8 cellular contexts compared by ENCODE assay signal in genomic region chr2:58047373-58047674, GRCh38. TPM values are rescaled to one million over a fixed set of nuclear protein-coding genes. Genes with fewer than 3 reads are reported as not detected.
A peak's percentile ranks its signal among the peaks of the same experiment; 100 is the strongest.
DNase-seq lines count a peak whose midpoint lies in the region; ATAC-seq and TF ChIP-seq lines count a peak whose summit lies in the region.

No MANE protein-coding gene starts in this region.

- peak overlapping the region; percentile 91 for H2AFZ ChIP-seq in OCI-LY3 (ENCODE audit: low read depth, low read length)

- H3K27ac ChIP-seq in OCI-LY3 (ENCODE audit: low read length) (peak overlapping the region; percentile 90), esophagus squamous epithelium (peak overlapping the region; percentile 96 to 99 (median 98))

- H3K27me3 Mint-ChIP-seq in activated T-cell treated with anti-CD3 and anti-CD28 coated beads, Interleukin-2, amount 50 U/mL, for 4 hours (ENCODE audit: low read depth), result no peaks in the 10 kb centered on the region
- H3K27me3 Mint-ChIP-seq in progenitor cell of endocrine pancreas, result no peaks in the 10 kb centered on the region

- H3K27ac Mint-ChIP-seq in progenitor cell of endocrine pancreas, result peak overlapping the region; percentile 96

- H3K36me3 Mint-ChIP-seq in activated T-cell treated with anti-CD3 and anti-CD28 coated beads, Interleukin-2, amount 50 U/mL, for 4 hours (ENCODE audit: insufficient read depth), result peaks cover 4% of the 10 kb centered on the region
- H3K36me3 Mint-ChIP-seq in progenitor cell of endocrine pancreas (ENCODE audit: insufficient read depth), result peaks cover 3% of the 10 kb centered on the region

- H3K4me2 ChIP-seq in OCI-LY3 (ENCODE audit: low read length), result peak overlapping the region; percentile 84

- H3K9me3 ChIP-seq in OCI-LY3 (ENCODE audit: insufficient read depth, low read length) (no peaks in the 10 kb centered on the region), esophagus squamous epithelium (no peaks in the 10 kb centered on the region)

- H3K4me3 ChIP-seq in OCI-LY3 (ENCODE audit: low read length) (peak overlapping the region; percentile 92), esophagus squamous epithelium (peak overlapping the region; percentile 78 to 91 (median 86))

- DNase-seq in activated T-cell treated with anti-CD3 and anti-CD28 coated beads, Interleukin-2, amount 50 U/mL, for 4 hours, result no peak
- DNase-seq in activated T-cell treated with anti-CD3 and anti-CD28 coated beads for 4 hours (no peak), esophagus squamous epithelium (lab: John Stamatoyannopoulos, UW) (no peak), progenitor cell of endocrine pancreas (ENCODE audit: low spot score, unreplicated experiment) (no peak), D341Med (ENCODE audit: low spot score) (no peak), GOT3 (lab: John Stamatoyannopoulos, UW) (no peak)

- intact Hi-C loops in esophagus squamous epithelium (cut with DNase I), result loop anchor here (10.0 kb wide), 1 partner anchor 67 kb away; no protein-coding TSS in a partner anchor

- H3K4me1 Mint-ChIP-seq in activated T-cell treated with anti-CD3 and anti-CD28 coated beads, Interleukin-2, amount 50 U/mL, for 4 hours (ENCODE audit: low read depth), result peaks cover 53% of the 10 kb centered on the region
- H3K4me1 Mint-ChIP-seq in progenitor cell of endocrine pancreas (ENCODE audit: low read depth), result peaks cover 10% of the 10 kb centered on the region

- H3K9me3 Mint-ChIP-seq in activated T-cell treated with anti-CD3 and anti-CD28 coated beads, Interleukin-2, amount 50 U/mL, for 4 hours, result no peaks in the 10 kb centered on the region
- no peaks in the 10 kb centered on the region for H3K9me3 Mint-ChIP-seq in progenitor cell of endocrine pancreas (ENCODE audit: low read depth)

- 2 to 3% methylated on average over 6 to 8 of the region's 8 CpGs for WGBS in esophagus squamous epithelium, 2 donors

- TF ChIP-seq CTCF in OCI-LY3 (IDR thresholded peaks at IDR 0.05; ENCODE audit: low read depth, low read length) (no peak), esophagus squamous epithelium (IDR thresholded peaks at IDR 0.05) (no peak), progenitor cell of endocrine pancreas (IDR thresholded peaks at IDR 0.05; ENCODE audit: unreplicated experiment) (no peak)

- no peak for TF ChIP-seq POLR2A in esophagus squamous epithelium (IDR thresholded peaks at IDR 0.05)

- H3K36me3 ChIP-seq in OCI-LY3 (replicated peaks; ENCODE audit: low read depth, low read length), result peaks cover 27% of the 10 kb centered on the region
- H3K36me3 ChIP-seq in esophagus squamous epithelium, result peaks cover 0 to 27% (median 0%) of the 10 kb centered on the region in 3 donors

- no peaks in the 10 kb centered on the region for H4K20me1 ChIP-seq in OCI-LY3 (ENCODE audit: insufficient read depth, low read length)

- peaks cover 19% of the 10 kb centered on the region for H3K4me1 ChIP-seq in OCI-LY3 (ENCODE audit: low read length)
- peaks cover 4 to 41% (median 9%) of the 10 kb centered on the region in 3 donors for H3K4me1 ChIP-seq in esophagus squamous epithelium

- peaks cover 18% of the 10 kb centered on the region for H3K79me2 ChIP-seq in OCI-LY3 (ENCODE audit: low read length)

- peak overlapping the region; percentile 88 for H3K4me3 Mint-ChIP-seq in activated T-cell treated with anti-CD3 and anti-CD28 coated beads, Interleukin-2, amount 50 U/mL, for 4 hours
- peak overlapping the region; percentile 85 for H3K4me3 Mint-ChIP-seq in progenitor cell of endocrine pancreas (ENCODE audit: low read depth)

- peak overlapping the region; percentile 84 for H3K9ac ChIP-seq in OCI-LY3 (ENCODE audit: low read length)

- H3K27me3 ChIP-seq in OCI-LY3 (ENCODE audit: low read depth, low read length), result no peaks in the 10 kb centered on the region
- H3K27me3 ChIP-seq in esophagus squamous epithelium, result no peaks in the 10 kb centered on the region

- ATAC-seq in activated T-cell treated with anti-CD3 and anti-CD28 coated beads, Interleukin-2, amount 50 U/mL, for 4 hours, result peak; percentile 47 to 51
- peak; percentile 37 for ATAC-seq in HG02970 (IDR thresholded peaks at IDR 0.05; ENCODE audit: low FRiP score, unreplicated experiment)

RNA-seq across cellular contexts. Expression of gene VRK2, which starts 0.7 kb away (rescaled TPM):
- 10 to 100 TPM; 21.5 to 29.8 (median 25.5) TPM for total RNA-seq in activated T-cell treated with anti-CD3 and anti-CD28 coated beads, Interleukin-2, amount 50 U/mL, for 4 hours
- total RNA-seq in esophagus squamous epithelium, result 10 to 100 TPM; 17.9 to 33.6 (median 25.7) TPM
- 22.7 and 23.6 TPM in 2 replicates for total RNA-seq in progenitor cell of endocrine pancreas
